16 cellular contexts compared by ENCODE assay signal in the genomic region with DNA sequence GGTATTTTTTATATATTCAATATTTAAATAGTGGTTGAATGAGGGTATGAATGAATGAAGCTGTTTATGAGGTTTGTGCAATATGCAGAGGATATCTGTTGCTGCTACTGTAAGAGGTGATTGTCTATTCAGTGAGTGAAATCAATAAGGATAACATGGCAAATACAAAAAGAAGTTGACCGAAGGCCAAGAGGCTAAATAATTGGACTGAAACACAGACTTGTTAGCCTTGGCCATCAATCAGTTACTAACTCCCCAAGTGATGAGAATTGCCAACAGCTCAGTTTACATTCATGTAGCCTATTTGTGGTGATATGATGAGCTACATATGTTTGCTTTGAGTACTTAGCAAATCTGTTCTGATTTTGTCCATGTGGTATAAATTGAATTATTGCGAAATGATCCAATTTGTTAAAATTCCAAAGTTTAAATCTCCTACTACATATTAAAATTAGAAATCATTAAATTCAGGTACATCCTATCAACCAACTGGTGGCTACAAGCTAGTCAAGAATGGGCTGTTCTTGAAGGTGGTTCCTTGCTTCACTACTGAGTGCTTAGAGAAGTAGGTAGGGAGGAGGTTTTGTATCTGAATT.
DNase-seq lines count a peak whose midpoint lies in the region; ATAC-seq, FAIRE-seq and TF ChIP-seq lines count a peak whose summit lies in the region.
"Had no signal": no experiment of that assay in that cellular context is flagged by ENCODE, and none has a peak within 500 bp of the region (broad histone marks: within the 10 kb centered on the region; RNA-seq: fewer than 3 reads in every experiment).

No MANE protein-coding gene starts in this region.

- no peak for TF ChIP-seq CTCF in IMR-90 (conservative IDR thresholded peaks at IDR 0.05; ENCODE audit: low read depth, low read length)
- no peak for TF ChIP-seq CTCF in K562 (IDR thresholded peaks at IDR 0.05 in 2 of 3, conservative IDR thresholded peaks at IDR 0.05 in 1 of 3; ENCODE audit: insufficient read depth in 2 of 3, low read depth in 1 of 3, low read length in 3 of 3)

- POLR2A ChIA-PET in IMR-90 (lab: Charles Lee; ENCODE audit: unreplicated experiment) (no interaction called here), K562 (lab: Yijun Ruan, JAX) (interaction anchor here (1.0 to 1.3 kb wide), 4 partner anchors 12 to 561 kb away, joined by 3 read pairs; no protein-coding TSS in a partner anchor)

- H3K4me3 ChIP-seq in IMR-90 (ENCODE audit: insufficient read depth, low read depth, low read length) (no peak overlapping the region), K562 (no peak overlapping the region)
- H3K4me3 ChIP-seq: BLaER1 treated with 17β-estradiol and CSF1 and Interleukin-3, amounts not matched to agents 10 nM and 100 nM; GM23248 had no signal

- WGBS in IMR-90 (ENCODE audit: extremely low coverage in 2 of 2, insufficient read length in 1 of 2), 2 experiments, result no CpG with 5 or more reads among the region's 2 CpGs
- WGBS in K562 (ENCODE audit: insufficient coverage, low coverage, missing lambda C conversion rate), result 0% methylated on average over 2 of the region's 2 CpGs

- H2AK9ac ChIP-seq in IMR-90 (replicated peaks; ENCODE audit: low read depth, low read length, poor library complexity), result no peak overlapping the region

- H3K27ac ChIP-seq in IMR-90 (ENCODE audit: insufficient read depth, low read length) (no peak overlapping the region), K562 (ENCODE audit: extremely low read depth, low read depth, low read length) (no peak overlapping the region)
- H3K27ac ChIP-seq: BLaER1 treated with 17β-estradiol and CSF1 and Interleukin-3, amounts not matched to agents 10 nM and 100 nM; GM23248 had no signal

- H2BK15ac ChIP-seq in IMR-90 (ENCODE audit: low read depth, low read length), result no peak overlapping the region

- H2AFZ ChIP-seq in IMR-90 (replicated peaks; ENCODE audit: low read length, poor library complexity) (no peak overlapping the region), K562 (ENCODE audit: low read depth, low read length) (no peak overlapping the region)
- H2AFZ ChIP-seq: GM23248 had no signal

- no peak overlapping the region for H2BK20ac ChIP-seq in IMR-90 (ENCODE audit: low read depth, low read length)

- no peak overlapping the region for H3K56ac ChIP-seq in IMR-90 (ENCODE audit: extremely low read depth, insufficient read depth, low read length)

- H3K79me1 ChIP-seq in IMR-90 (ENCODE audit: low read depth in 1 of 2, low read length in 2 of 2), result no peaks in the 10 kb centered on the region

- no peak overlapping the region for H3K14ac ChIP-seq in IMR-90 (replicated peaks; ENCODE audit: low read depth, low read length)

- H3K27me3 ChIP-seq in IMR-90 (ENCODE audit: control insufficient read depth, insufficient read depth, low read length) (no peaks in the 10 kb centered on the region), K562 (ENCODE audit: control insufficient read depth in 2 of 2, insufficient read depth in 2 of 2, low read length in 2 of 2) (peaks cover 3 to 15% of the 10 kb centered on the region in 2 experiments; a peak in 3 of 5 replicates)
- H3K27me3 ChIP-seq: BLaER1 treated with 17β-estradiol and CSF1 and Interleukin-3, amounts not matched to agents 10 nM and 100 nM had no signal

- no peaks in the 10 kb centered on the region for H3K79me2 ChIP-seq in K562 (ENCODE audit: control insufficient read depth, insufficient read depth, low read length)

- no peak overlapping the region for H2BK120ac ChIP-seq in IMR-90 (ENCODE audit: low read depth, low read length)

- H3K4me2 ChIP-seq in IMR-90 (ENCODE audit: low read depth, low read length) (no peak overlapping the region), K562 (ENCODE audit: insufficient read depth, low read length) (no peak overlapping the region)
- H3K4me2 ChIP-seq: BLaER1 treated with 17β-estradiol and CSF1 and Interleukin-3, amounts not matched to agents 10 nM and 100 nM had no signal

- no peaks in the 10 kb centered on the region for H3K36me3 ChIP-seq in IMR-90 (ENCODE audit: control insufficient read depth, insufficient read depth, low read length)
- no peaks in the 10 kb centered on the region for H3K36me3 ChIP-seq in K562 (ENCODE audit: control insufficient read depth, insufficient read depth, low read length)
- H3K36me3 ChIP-seq: BLaER1 treated with 17β-estradiol and CSF1 and Interleukin-3, amounts not matched to agents 10 nM and 100 nM had no signal

- H3K9me3 ChIP-seq in IMR-90 (ENCODE audit: control insufficient read depth, insufficient read depth, low read length), result no peaks in the 10 kb centered on the region
- no peaks in the 10 kb centered on the region for H3K9me3 ChIP-seq in K562 (replicated peaks; ENCODE audit: control insufficient read depth, insufficient read depth, low read depth, low read length)

- BruUV-seq in IMR-90 (replicated peaks; lab: Mats Ljungman, UMichigan), result no TSS peak
- no TSS peak for BruUV-seq in K562 (replicated peaks; lab: Mats Ljungman, UMichigan)

- H3K9ac ChIP-seq in IMR-90 (ENCODE audit: low read depth, low read length) (no peak overlapping the region), K562 (ENCODE audit: insufficient read depth in 1 of 2, low read depth in 2 of 2, low read length in 2 of 2) (no peak overlapping the region)
- H3K9ac ChIP-seq: BLaER1 treated with 17β-estradiol and CSF1 and Interleukin-3, amounts not matched to agents 10 nM and 100 nM; GM23248 had no signal

- no peak overlapping the region for H3K23ac ChIP-seq in IMR-90 (ENCODE audit: low read depth, low read length)

- CTCF ChIA-PET in IMR-90 (lab: Yijun Ruan, JAX), result interaction anchor here (1.7 kb wide), 1 partner anchor 18 kb away, joined by 5 read pairs; no protein-coding TSS in a partner anchor
- CTCF ChIA-PET in K562 (lab: Yijun Ruan, JAX; ENCODE audit: low intra/inter-chr PET ratio), result no interaction called here

- no peak overlapping the region for H2AK5ac ChIP-seq in IMR-90 (ENCODE audit: low read depth, low read length)

- no peak overlapping the region for H4K91ac ChIP-seq in IMR-90 (ENCODE audit: insufficient read depth, low read depth, low read length)

- no peak overlapping the region for H4K5ac ChIP-seq in IMR-90 (ENCODE audit: low read depth, low read length)

- dilution Hi-C loops in IMR-90 (cut with HindIII; ENCODE audit: low sequenced_read_pairs, unreplicated experiment), result no loop called here

- H3K4me1 ChIP-seq in IMR-90 (ENCODE audit: control insufficient read depth, insufficient read depth, low read length), result no peaks in the 10 kb centered on the region
- no peaks in the 10 kb centered on the region for H3K4me1 ChIP-seq in K562 (replicated peaks in 1 of 2; ENCODE audit: control insufficient read depth in 2 of 2, insufficient read depth in 2 of 2, low read length in 2 of 2)

- H3K4ac ChIP-seq in IMR-90 (ENCODE audit: low read depth, low read length), result no peak overlapping the region

- H4K8ac ChIP-seq in IMR-90 (ENCODE audit: low read depth in 2 of 2, low read length in 2 of 2), result no peak overlapping the region

- no peak overlapping the region for H2BK5ac ChIP-seq in IMR-90 (ENCODE audit: low read depth, low read length, poor library complexity, severe bottlenecking)

- no peak overlapping the region for H3K18ac ChIP-seq in IMR-90 (ENCODE audit: low read depth, low read length)

- no peak for FAIRE-seq in K562 (lab: Jason Lieb, UNC)
- FAIRE-seq: H54 had no signal

- in situ Hi-C loops in IMR-90 (cut with MboI; ENCODE audit: low sequenced_read_pairs), result no loop called here
- in situ Hi-C loops in K562 (cut with MboI), result no loop called here

- no peak for ATAC-seq in IMR-90 (ENCODE audit: low read depth)
- no peak for ATAC-seq in K562
- ATAC-seq in GM18868 (IDR thresholded peaks at IDR 0.05; ENCODE audit: unreplicated experiment), result no peak
- no peak for ATAC-seq in HG03097 (IDR thresholded peaks at IDR 0.05; ENCODE audit: low FRiP score, unreplicated experiment)
- ATAC-seq: HCT116 had no signal

- TF ChIP-seq POLR2A in IMR-90 (IDR thresholded peaks at IDR 0.05; ENCODE audit: low read depth, low read length) (no peak), K562 (conservative IDR thresholded peaks at IDR 0.05) (no peak)

- no peak for TF ChIP-seq RAD21 in IMR-90 (IDR thresholded peaks at IDR 0.05; ENCODE audit: low read length)
- TF ChIP-seq RAD21 in K562 (CRISPR knock-in tag; conservative IDR thresholded peaks at IDR 0.05 in 1 of 2, IDR thresholded peaks at IDR 0.05 in 1 of 2), result no peak

- H3K9me1 ChIP-seq in IMR-90 (ENCODE audit: insufficient read depth, low read length), result no peaks in the 10 kb centered on the region
- no peaks in the 10 kb centered on the region for H3K9me1 ChIP-seq in K562 (ENCODE audit: control insufficient read depth, insufficient read depth, low read length)

- intact Hi-C loops in IMR-90 (cut with micrococcal nuclease) (no loop called here), K562 (cut with micrococcal nuclease) (no loop called here)

- no peak for DNase-seq in IMR-90
- DNase-seq in NCI-H446 treated with DMSO at 0.1 percent for 48 hours (lab: John Stamatoyannopoulos, UW), result peak; percentile 18
- no peak for DNase-seq in K562 (ENCODE audit: extremely low read depth in 1 of 4, low spot score in 3 of 4)
- DNase-seq in fibroblast of the conjunctiva (ENCODE audit: low read depth), result peak; percentile 61
- no peak for DNase-seq in Ammon's horn (ENCODE audit: low spot score)
- no peak for DNase-seq in SK-N-DZ (ENCODE audit: low spot score)
- DNase-seq: AML-193; Calu3; CD4-positive, alpha-beta T cell; DMS 273 treated with DMSO at 0.1 percent for 48 hours had no signal

- TF ChIP-seq EP300 in K562 (IDR thresholded peaks at IDR 0.05; ENCODE audit: low read length), result no peak

- no peaks in the 10 kb centered on the region for H4K20me1 ChIP-seq in IMR-90 (ENCODE audit: insufficient read depth, low read length)
- no peaks in the 10 kb centered on the region for H4K20me1 ChIP-seq in K562 (replicated peaks; ENCODE audit: control insufficient read depth, insufficient read depth, low read length)
- H4K20me1 ChIP-seq: BLaER1 treated with 17β-estradiol and CSF1 and Interleukin-3, amounts not matched to agents 10 nM and 100 nM had no signal

TF ChIP-seq in IMR-90, 13 proteins besides CTCF, POLR2A, EP300 and RAD21 (continues in another document):
- TF ChIP-seq MAFK (IDR thresholded peaks at IDR 0.05; ENCODE audit: low read depth, low read length), result no peak
- no peak for TF ChIP-seq BHLHE40 (IDR thresholded peaks at IDR 0.05; ENCODE audit: low read depth, low read length)
- no peak for TF ChIP-seq MAZ (IDR thresholded peaks at IDR 0.05; ENCODE audit: borderline replicate concordance, low read depth, low read length)
- TF ChIP-seq NFE2L2 (IDR thresholded peaks at IDR 0.05; ENCODE audit: low read depth, low read length), result no peak

TF ChIP-seq in K562, 482 proteins besides CTCF, POLR2A, EP300 and RAD21:
- TF ChIP-seq CBFB (CRISPR knock-in tag; IDR thresholded peaks at IDR 0.05), result no peak
- TF ChIP-seq CEBPB (tag; IDR thresholded peaks at IDR 0.05), result peak; percentile 75
- no peak for TF ChIP-seq CEBPG (CRISPR knock-in tag; IDR thresholded peaks at IDR 0.05)
- TF ChIP-seq CEBPG (tag; conservative IDR thresholded peaks at IDR 0.05 in 1 of 2, IDR thresholded peaks at IDR 0.05 in 1 of 2), result peak; percentile 23 to 72; a peak in 2 of 4 replicates

Comparison
In these comparisons a context has a peak if more than half of its experiments do, and no peak if none do; other contexts are left out.
1. DNase-seq: peak in NCI-H446 treated with DMSO at 0.1 percent for 48 hours (single experiment) and fibroblast of the conjunctiva (single experiment); none in IMR-90 (single experiment), K562 (0 of 4), Ammon's horn (single experiment) and SK-N-DZ (single experiment).